In genomic region chr3:98521897-98522537, GRCh38 we compare ENCODE assay signal across 8 cellular contexts. TPM values are rescaled to one million over a fixed set of nuclear protein-coding genes. Genes with fewer than 3 reads are reported as not detected.
DNase-seq lines count a peak whose midpoint lies in the region; ATAC-seq and TF ChIP-seq lines count a peak whose summit lies in the region.

No MANE protein-coding gene starts in this region.

- H3K4me3 ChIP-seq in body of pancreas (peak overlapping the region; percentile 42 to 63), iPS-18a (ENCODE audit: low read length) (peak overlapping the region; percentile 95), skeletal muscle tissue (ENCODE audit: low read length in 3 of 3) (peak overlapping the region; percentile 70 to 94 (median 74))

- H3K27me3 Mint-ChIP-seq in IgD-negative memory B cell (no peaks in the 10 kb centered on the region), T-helper 17 cell (no peaks in the 10 kb centered on the region)

- H3K9me3 ChIP-seq in T-helper 17 cell (ENCODE audit: control insufficient read depth, low read length, poor library complexity, severe bottlenecking) (no peaks in the 10 kb centered on the region), body of pancreas (no peaks in the 10 kb centered on the region), iPS-18a (ENCODE audit: control insufficient read depth, low read depth, low read length) (no peaks in the 10 kb centered on the region), skeletal muscle tissue (ENCODE audit: control insufficient read depth in 3 of 3, low read length in 3 of 3) (no peaks in the 10 kb centered on the region)

- no peaks in the 10 kb centered on the region for H3K9me3 Mint-ChIP-seq in IgD-negative memory B cell

- H3K9ac ChIP-seq in iPS-18a (ENCODE audit: low read length) (peak overlapping the region; percentile 86), skeletal muscle tissue (ENCODE audit: low read depth in 1 of 3, low read length in 3 of 3) (peak overlapping the region; percentile 75 to 92 (median 82))

- no peak for TF ChIP-seq POLR2A in body of pancreas (IDR thresholded peaks at IDR 0.05)

- H3K4me1 ChIP-seq in body of pancreas: peaks cover 10% of the 10 kb centered on the region
- peaks cover 8% of the 10 kb centered on the region for H3K4me1 ChIP-seq in iPS-18a (ENCODE audit: control insufficient read depth, low read depth, low read length)
- H3K4me1 ChIP-seq in skeletal muscle tissue (ENCODE audit: control insufficient read depth in 3 of 3, insufficient read depth in 3 of 3, low read length in 3 of 3): peaks cover 4 to 27% (median 13%) of the 10 kb centered on the region in 3 donors

- H3K27me3 ChIP-seq in body of pancreas: no peaks in the 10 kb centered on the region
- no peaks in the 10 kb centered on the region for H3K27me3 ChIP-seq in iPS-18a (ENCODE audit: control insufficient read depth, insufficient read depth, low read length)
- H3K27me3 ChIP-seq in skeletal muscle tissue (ENCODE audit: control insufficient read depth in 3 of 3, insufficient read depth in 3 of 3, low read length in 3 of 3): no peaks in the 10 kb centered on the region

- no peak for TF ChIP-seq CTCF in body of pancreas (IDR thresholded peaks at IDR 0.05)

- H3K27ac ChIP-seq in body of pancreas (peak overlapping the region; percentile 90 to 91 (median 90)), iPS-18a (ENCODE audit: low read length) (peak overlapping the region; percentile 83), skeletal muscle tissue (ENCODE audit: low read depth, low read length) (peak overlapping the region; percentile 93)

- peak; percentile 61 for DNase-seq in EL
- DNase-seq in T-helper 17 cell: peak; percentile 18 to 36 (median 20)
- DNase-seq in body of pancreas: peak; percentile 44 to 70 (median 58)
- no peak for DNase-seq in middle frontal gyrus (ENCODE audit: extremely low spot score, low spot score)

- H3K36me3 Mint-ChIP-seq in IgD-negative memory B cell: peaks cover 4% of the 10 kb centered on the region
- peaks cover 19% of the 10 kb centered on the region for H3K36me3 Mint-ChIP-seq in T-helper 17 cell (ENCODE audit: low read depth)

- peaks cover 10 to 33% (median 32%) of the 10 kb centered on the region in 3 donors for H3K4me1 Mint-ChIP-seq in IgD-negative memory B cell
- H3K4me1 Mint-ChIP-seq in T-helper 17 cell: peaks cover 44% of the 10 kb centered on the region

- no peaks in the 10 kb centered on the region for H3K36me3 ChIP-seq in body of pancreas (replicated peaks in 1 of 2; ENCODE audit: insufficient read depth in 1 of 2, low read depth in 2 of 2)
- H3K36me3 ChIP-seq in iPS-18a (ENCODE audit: control insufficient read depth, low read depth, low read length): peaks cover 12% of the 10 kb centered on the region
- peaks cover 0 to 15% (median 7%) of the 10 kb centered on the region in 3 donors for H3K36me3 ChIP-seq in skeletal muscle tissue (ENCODE audit: control insufficient read depth in 3 of 3, insufficient read depth in 3 of 3, low read length in 3 of 3)

- H3K4me3 Mint-ChIP-seq in IgD-negative memory B cell: peak overlapping the region; percentile 71 to 98 (median 95)
- H3K4me3 Mint-ChIP-seq in T-helper 17 cell: peak overlapping the region; percentile 98

- intact Hi-C loops in body of pancreas (cut with DNase I): no loop called here

- WGBS in body of pancreas, 2 donors: 1% methylated on average over 16 of the region's 16 CpGs

- peak overlapping the region; percentile 7 to 98 (median 74) for H3K27ac Mint-ChIP-seq in IgD-negative memory B cell
- H3K27ac Mint-ChIP-seq in T-helper 17 cell: peak overlapping the region; percentile 97

- ATAC-seq in GM21723 (IDR thresholded peaks at IDR 0.05; ENCODE audit: unreplicated experiment): peak; percentile 38
- ATAC-seq in T-helper 17 cell: peak; percentile 42
- peak; percentile 61 for ATAC-seq in body of pancreas

RNA-seq across cellular contexts. Expression of gene CLDND1, which starts 0.7 kb away (rescaled TPM):
- 39.8 TPM for polyA plus RNA-seq in IgD-negative memory B cell
- total RNA-seq in T-helper 17 cell: 100 to 1,000 TPM; 195 to 285 TPM
- total RNA-seq in body of pancreas: 10 to 100 TPM; 38.1 to 65.6 TPM
- 63.7 TPM for total RNA-seq in skeletal muscle tissue

RNA-seq across cellular contexts. Expression of gene GPR15, which starts 9.8 kb away (rescaled TPM):
- polyA plus RNA-seq in IgD-negative memory B cell: 3.1 TPM
- 100 to 1,000 TPM in 1 of 2 donors, 10 to 100 TPM in 1; 43.2 to 181 TPM for total RNA-seq in T-helper 17 cell
- not detected for total RNA-seq in body of pancreas
- total RNA-seq in skeletal muscle tissue: not detected

RNA-seq across cellular contexts. Expression of gene OR5K2, which starts 24.5 kb away (rescaled TPM):
- not detected for polyA plus RNA-seq in IgD-negative memory B cell
- not detected for total RNA-seq in T-helper 17 cell
- not detected for total RNA-seq in body of pancreas
- total RNA-seq in skeletal muscle tissue: not detected

RNA-seq across cellular contexts. Expression of gene OR5K1, which starts 59.0 kb away (rescaled TPM):
- polyA plus RNA-seq in IgD-negative memory B cell: not detected
- total RNA-seq in T-helper 17 cell: not detected
- not detected for total RNA-seq in body of pancreas
- total RNA-seq in skeletal muscle tissue: not detected

Comparison
In these comparisons a context has a peak if more than half of its experiments do, and no peak if none do; other contexts are left out.
1. RNA of gene GPR15, which starts 9.8 kb away (total RNA-seq): 43.2 to 181 TPM in T-helper 17 cell; not detected in body of pancreas and not detected in skeletal muscle tissue (single experiment); every median in the first group is over 10 times any median in the second.
2. Peak in every context shown above with its lines, with median percentiles within 50 percentile points of each other: ATAC-seq, H3K27ac ChIP-seq and H3K4me3 ChIP-seq.